17 cellular contexts compared by ENCODE assay signal in genomic region chr2:30172622-30173021, GRCh38. TPM values are rescaled to one million over a fixed set of nuclear protein-coding genes. Genes with fewer than 3 reads are reported as not detected.
DNase-seq lines count a peak whose midpoint lies in the region; ATAC-seq, FAIRE-seq and TF ChIP-seq lines count a peak whose summit lies in the region.
"Had no signal": no experiment of that assay in that cellular context is flagged by ENCODE, and none has a peak within 500 bp of the region (broad histone marks: within the 10 kb centered on the region; RNA-seq: fewer than 3 reads in every experiment).

No MANE protein-coding gene starts in this region.

- peaks cover 2% of the 10 kb centered on the region for H3K36me3 Mint-ChIP-seq in IgD-negative memory B cell

- 100% methylated on average over 1 of the region's 1 CpG for WGBS in A549 (ENCODE audit: missing lambda C conversion rate)
- WGBS in esophagus muscularis mucosa: no CpG with 5 or more reads among the region's 1 CpG
- no CpG with 5 or more reads among the region's 1 CpG for WGBS in neuronal stem cell (ENCODE audit: extremely low coverage in 2 of 2, insufficient read length in 2 of 2, insufficient replicate concordance in 1 of 2), 2 donors

- H3K4me3 ChIP-seq in A549: no peak overlapping the region
- H3K4me3 ChIP-seq in esophagus muscularis mucosa: no peak overlapping the region
- no peak overlapping the region for H3K4me3 ChIP-seq in neuronal stem cell (ENCODE audit: low read length in 2 of 2)
- H3K4me3 ChIP-seq in coronary artery: no peak overlapping the region
- no peak overlapping the region for H3K4me3 ChIP-seq in PC-9
- H3K4me3 ChIP-seq: BLaER1 treated with 17β-estradiol and CSF1 and Interleukin-3, amounts not matched to agents 10 nM and 100 nM had no signal

- no peaks in the 10 kb centered on the region for H3K4me1 ChIP-seq in A549
- peaks cover 0 to 2% (median under 1%) of the 10 kb centered on the region in 4 donors for H3K4me1 ChIP-seq in esophagus muscularis mucosa
- no peaks in the 10 kb centered on the region for H3K4me1 ChIP-seq in neuronal stem cell (ENCODE audit: control insufficient read depth in 2 of 2, insufficient read depth in 1 of 2, low read depth in 1 of 2, low read length in 2 of 2)
- no peaks in the 10 kb centered on the region for H3K4me1 ChIP-seq in PC-9 (replicated peaks; ENCODE audit: insufficient read depth)
- H3K4me1 ChIP-seq: BLaER1 treated with 17β-estradiol and CSF1 and Interleukin-3, amounts not matched to agents 10 nM and 100 nM; Caco-2 had no signal

- no peak overlapping the region for H2BK5ac ChIP-seq in neuronal stem cell (ENCODE audit: low read length)

- peak overlapping the region; percentile 18 for H3K23ac ChIP-seq in neuronal stem cell (ENCODE audit: low read depth, low read length, poor library complexity)

- BruUV-seq in PC-9 (replicated peaks; lab: Mats Ljungman, UMichigan): no TSS peak

- H3K14ac ChIP-seq in neuronal stem cell (ENCODE audit: low read length): no peak overlapping the region

- peak overlapping the region; percentile 14 for H4K91ac ChIP-seq in neuronal stem cell (ENCODE audit: low read depth, low read length, poor library complexity)

- peak overlapping the region in 2 of 3 donors; percentile 23 to 41 for H3K27ac Mint-ChIP-seq in IgD-negative memory B cell
- H3K27ac Mint-ChIP-seq: B cell, H9 had no signal

- H3K27me3 Mint-ChIP-seq in IgD-negative memory B cell: no peaks in the 10 kb centered on the region
- H3K27me3 Mint-ChIP-seq: B cell had no signal

- TF ChIP-seq POLR2A in A549 (IDR thresholded peaks at IDR 0.05; ENCODE audit: low read length): no peak
- TF ChIP-seq POLR2A in esophagus muscularis mucosa (IDR thresholded peaks at IDR 0.05; ENCODE audit: low read depth): no peak

- H3K36me3 ChIP-seq in esophagus muscularis mucosa: no peaks in the 10 kb centered on the region
- no peaks in the 10 kb centered on the region for H3K36me3 ChIP-seq in neuronal stem cell (replicated peaks in 1 of 2; ENCODE audit: control insufficient read depth in 2 of 2, insufficient read depth in 2 of 2, low read length in 2 of 2)
- no peaks in the 10 kb centered on the region for H3K36me3 ChIP-seq in PC-9 (ENCODE audit: low read depth)
- H3K36me3 ChIP-seq: BLaER1 treated with 17β-estradiol and CSF1 and Interleukin-3, amounts not matched to agents 10 nM and 100 nM had no signal

- DNase-seq in A549 (ENCODE audit: low read depth in 1 of 2, low spot score in 1 of 2) (no peak), esophagus muscularis mucosa (ENCODE audit: extremely low spot score) (peak; percentile 86), neuronal stem cell (ENCODE audit: low spot score) (no peak), NCI-H1436 treated with DMSO at 0.1 percent for 48 hours (lab: John Stamatoyannopoulos, UW) (no peak), coronary artery (ENCODE audit: low spot score) (no peak), PC-9 (no peak)
- DNase-seq: 8988T, H9 had no signal

- no peak overlapping the region for H3K4ac ChIP-seq in neuronal stem cell (ENCODE audit: low read length)

- H3K79me1 ChIP-seq in neuronal stem cell (ENCODE audit: low read depth, low read length): no peaks in the 10 kb centered on the region

- no peak overlapping the region for H2AK5ac ChIP-seq in neuronal stem cell (ENCODE audit: low read depth, low read length)

- FAIRE-seq in A549 (lab: Jason Lieb, UNC): no peak
- FAIRE-seq: D721Med, G401.6, GM12891, GM19239, H1 had no signal

- H3K4me1 Mint-ChIP-seq in IgD-negative memory B cell: no peaks in the 10 kb centered on the region
- H3K4me1 Mint-ChIP-seq: B cell, H9 had no signal

- no peaks in the 10 kb centered on the region for H3K9me3 Mint-ChIP-seq in IgD-negative memory B cell
- H3K9me3 Mint-ChIP-seq: H9 had no signal

- no peak overlapping the region for H4K8ac ChIP-seq in neuronal stem cell (ENCODE audit: low read depth, low read length)

- peak; percentile 51 to 52; a peak in 3 of 6 replicates for ATAC-seq in A549

- H3K9me3 ChIP-seq in A549 (no peaks in the 10 kb centered on the region), esophagus muscularis mucosa (no peaks in the 10 kb centered on the region), neuronal stem cell (replicated peaks in 1 of 2; ENCODE audit: control insufficient read depth in 2 of 2, insufficient read depth in 1 of 2, low read depth in 1 of 2, low read length in 2 of 2) (no peaks in the 10 kb centered on the region), PC-9 (ENCODE audit: insufficient read depth, low read depth) (no peaks in the 10 kb centered on the region)
- H3K9me3 ChIP-seq: BLaER1 treated with 17β-estradiol and CSF1 and Interleukin-3, amounts not matched to agents 10 nM and 100 nM; Caco-2 had no signal

- H4K20me1 ChIP-seq in PC-9 (ENCODE audit: insufficient read depth): no peaks in the 10 kb centered on the region
- H4K20me1 ChIP-seq: BLaER1 treated with 17β-estradiol and CSF1 and Interleukin-3, amounts not matched to agents 10 nM and 100 nM had no signal

- H3K27ac ChIP-seq in A549: no peak overlapping the region
- no peak overlapping the region for H3K27ac ChIP-seq in esophagus muscularis mucosa (replicated peaks in 1 of 4)
- no peak overlapping the region for H3K27ac ChIP-seq in neuronal stem cell (replicated peaks; ENCODE audit: low read length)
- no peak overlapping the region for H3K27ac ChIP-seq in coronary artery
- H3K27ac ChIP-seq in PC-9: no peak overlapping the region
- H3K27ac ChIP-seq: BLaER1 treated with 17β-estradiol and CSF1 and Interleukin-3, amounts not matched to agents 10 nM and 100 nM had no signal

- H2BK15ac ChIP-seq in neuronal stem cell (ENCODE audit: low read length): no peak overlapping the region

- H3K9me2 ChIP-seq in PC-9 (ENCODE audit: insufficient read depth): no peaks in the 10 kb centered on the region

- no peak overlapping the region for H3K9ac ChIP-seq in neuronal stem cell (ENCODE audit: low read depth, low read length, poor library complexity)
- H3K9ac ChIP-seq: BLaER1 treated with 17β-estradiol and CSF1 and Interleukin-3, amounts not matched to agents 10 nM and 100 nM had no signal

- no peak overlapping the region for H3K18ac ChIP-seq in neuronal stem cell (ENCODE audit: low read length)

- no peak overlapping the region for H3K4me3 Mint-ChIP-seq in IgD-negative memory B cell
- H3K4me3 Mint-ChIP-seq: B cell, H9 had no signal

- H2AFZ ChIP-seq in neuronal stem cell (ENCODE audit: low read length) (no peak overlapping the region), PC-9 (no peak overlapping the region)

- TF ChIP-seq EP300 in A549 (IDR thresholded peaks at IDR 0.05) (no peak), esophagus muscularis mucosa (IDR thresholded peaks at IDR 0.05) (no peak)

- CTCF ChIA-PET in A549 (lab: Yijun Ruan, JAX) (interaction anchor here (1.3 to 11.8 kb wide), 3 partner anchors 36 to 539 kb away, joined by 3 to 460 read pairs (median 4); no protein-coding TSS in a partner anchor), PC-9 (lab: Charles Lee) (no interaction called here)

- TF ChIP-seq CTCF in A549 (IDR thresholded peaks at IDR 0.05) (no peak), esophagus muscularis mucosa (IDR thresholded peaks at IDR 0.05) (no peak), coronary artery (IDR thresholded peaks at IDR 0.05) (no peak), PC-9 (conservative IDR thresholded peaks at IDR 0.05) (no peak)

- H3K27me3 ChIP-seq in esophagus muscularis mucosa (no peaks in the 10 kb centered on the region), neuronal stem cell (ENCODE audit: control insufficient read depth in 3 of 3, insufficient read depth in 3 of 3, low read depth in 1 of 3, low read length in 3 of 3) (peaks cover 0 to 2% (median 0%) of the 10 kb centered on the region in 3 experiments), PC-9 (ENCODE audit: insufficient read depth, low read depth) (peaks cover 2% of the 10 kb centered on the region; the same call in 1 of the 2 replicates)
- H3K27me3 ChIP-seq: BLaER1 treated with 17β-estradiol and CSF1 and Interleukin-3, amounts not matched to agents 10 nM and 100 nM had no signal

- POLR2A ChIA-PET in A549 (lab: Yijun Ruan, JAX): no interaction called here
- POLR2A ChIA-PET in PC-9 (lab: Charles Lee; ENCODE audit: unreplicated experiment): no interaction called here

- H2BK12ac ChIP-seq in neuronal stem cell (ENCODE audit: low read length): no peak overlapping the region

- no peak for TF ChIP-seq RAD21 in A549 (conservative IDR thresholded peaks at IDR 0.05 in 1 of 2, IDR thresholded peaks at IDR 0.05 in 1 of 2)

- H3F3A ChIP-seq in PC-9 (ENCODE audit: insufficient read depth, low read depth): no peaks in the 10 kb centered on the region

- no peaks in the 10 kb centered on the region for H3K79me2 ChIP-seq in PC-9 (ENCODE audit: low read depth)

- H3K4me2 ChIP-seq in A549 (no peak overlapping the region), neuronal stem cell (ENCODE audit: insufficient read depth, low read length, poor library complexity, severe bottlenecking) (no peak overlapping the region), PC-9 (no peak overlapping the region)
- H3K4me2 ChIP-seq: BLaER1 treated with 17β-estradiol and CSF1 and Interleukin-3, amounts not matched to agents 10 nM and 100 nM had no signal

- intact Hi-C loops in esophagus muscularis mucosa (cut with DNase I): no loop called here
- intact Hi-C loops in PC-9 (cut with micrococcal nuclease; ENCODE audit: unreplicated experiment): no loop called here

- H2BK120ac ChIP-seq in neuronal stem cell (ENCODE audit: low read depth, low read length): no peak overlapping the region

RNA-seq across cellular contexts. Expression of gene YPEL5, which starts 25.8 kb away (rescaled TPM):
- polyA plus RNA-seq in A549 (2011; rRNA removed) (89.6 and 93.4 TPM in 2 replicates), A549 (2017; fragmentation: RNase III; extraction: RNeasy Plus Mini Kit Qiagen cat#74134 plus additional on column Dnase treatment) (37.6 to 50.3 TPM (median 45.6 TPM) in 3 replicates), IgD-negative memory B cell (194 TPM)
- 17.9 and 26.9 TPM in 2 replicates for polyA plus RNA-seq in A549 (2012; cell fraction: cytosol; rRNA removed)
- polyA plus RNA-seq in A549 (2012; cell fraction: nucleus; rRNA removed): 11.0 and 21.1 TPM in 2 replicates
- 57.5 and 69.1 TPM in 2 replicates for polyA minus RNA-seq in A549 (2011; rRNA and poly(A)+ RNA removed)
- total RNA-seq in esophagus muscularis mucosa (100 to 1,000 TPM in 3 of 4 donors, 10 to 100 TPM in 1; 96.0 to 148 (median 109) TPM), PC-9 (2021) (56.9 and 67.5 TPM in 2 replicates)
- polyA plus RNA-seq in neuronal stem cell (2013, experiment 1 of 2): 43.6 TPM
- 43.0 TPM for polyA plus RNA-seq in neuronal stem cell (2013, experiment 2 of 2)

RNA-seq across cellular contexts. Expression of gene LBH, which starts 58.7 kb away (rescaled TPM):
- 149 and 163 TPM in 2 replicates for polyA plus RNA-seq in A549 (2011; rRNA removed)
- 174 and 289 TPM in 2 replicates for polyA plus RNA-seq in A549 (2012; cell fraction: cytosol; rRNA removed)
- polyA plus RNA-seq in A549 (2012; cell fraction: nucleus; rRNA removed): 195 and 198 TPM in 2 replicates
- 197 to 273 TPM (median 216 TPM) in 3 replicates for polyA plus RNA-seq in A549 (2017; fragmentation: RNase III; extraction: RNeasy Plus Mini Kit Qiagen cat#74134 plus additional on column Dnase treatment)
- polyA minus RNA-seq in A549 (2011; rRNA and poly(A)+ RNA removed): 226 and 241 TPM in 2 replicates
- polyA plus RNA-seq in IgD-negative memory B cell: 163 TPM
- total RNA-seq in esophagus muscularis mucosa: 1,000 to 10,000 TPM in 1 of 4 donors, 100 to 1,000 TPM in 3; 120 to 1,007 (median 283) TPM
- polyA plus RNA-seq in neuronal stem cell (2013, experiment 1 of 2): 20.2 TPM
- polyA plus RNA-seq in neuronal stem cell (2013, experiment 2 of 2): 18.1 TPM
- 30.6 and 34.4 TPM in 2 replicates for total RNA-seq in PC-9 (2021)
